Comparison of ENCODE assay signal across 1 cellular context in the genomic region with DNA sequence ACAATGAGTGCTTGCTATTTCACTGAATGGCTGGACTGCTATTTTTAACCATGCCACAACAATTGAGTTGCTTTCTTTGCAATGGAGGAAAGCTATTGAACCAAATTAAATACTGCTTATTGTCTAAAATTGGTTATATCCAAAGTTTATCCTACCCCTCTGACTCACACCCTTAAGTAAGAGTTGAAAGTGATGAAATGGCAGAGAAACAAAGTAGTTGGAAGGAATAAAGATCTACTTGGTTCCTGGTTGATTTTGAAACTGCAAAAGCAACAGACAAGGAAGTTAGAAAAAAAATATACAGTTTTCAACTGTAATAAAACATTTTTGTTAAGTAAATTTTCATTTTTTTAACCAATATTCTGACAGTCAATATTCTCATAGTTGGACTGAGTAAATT.
TF ChIP-seq lines count a peak whose summit lies in the region.

No MANE protein-coding gene starts in this region.

TF ChIP-seq in HepG2, 621 proteins besides CTCF, POLR2A, EP300 and RAD21 (continued from another document):
- TF ChIP-seq, protein P1, sequence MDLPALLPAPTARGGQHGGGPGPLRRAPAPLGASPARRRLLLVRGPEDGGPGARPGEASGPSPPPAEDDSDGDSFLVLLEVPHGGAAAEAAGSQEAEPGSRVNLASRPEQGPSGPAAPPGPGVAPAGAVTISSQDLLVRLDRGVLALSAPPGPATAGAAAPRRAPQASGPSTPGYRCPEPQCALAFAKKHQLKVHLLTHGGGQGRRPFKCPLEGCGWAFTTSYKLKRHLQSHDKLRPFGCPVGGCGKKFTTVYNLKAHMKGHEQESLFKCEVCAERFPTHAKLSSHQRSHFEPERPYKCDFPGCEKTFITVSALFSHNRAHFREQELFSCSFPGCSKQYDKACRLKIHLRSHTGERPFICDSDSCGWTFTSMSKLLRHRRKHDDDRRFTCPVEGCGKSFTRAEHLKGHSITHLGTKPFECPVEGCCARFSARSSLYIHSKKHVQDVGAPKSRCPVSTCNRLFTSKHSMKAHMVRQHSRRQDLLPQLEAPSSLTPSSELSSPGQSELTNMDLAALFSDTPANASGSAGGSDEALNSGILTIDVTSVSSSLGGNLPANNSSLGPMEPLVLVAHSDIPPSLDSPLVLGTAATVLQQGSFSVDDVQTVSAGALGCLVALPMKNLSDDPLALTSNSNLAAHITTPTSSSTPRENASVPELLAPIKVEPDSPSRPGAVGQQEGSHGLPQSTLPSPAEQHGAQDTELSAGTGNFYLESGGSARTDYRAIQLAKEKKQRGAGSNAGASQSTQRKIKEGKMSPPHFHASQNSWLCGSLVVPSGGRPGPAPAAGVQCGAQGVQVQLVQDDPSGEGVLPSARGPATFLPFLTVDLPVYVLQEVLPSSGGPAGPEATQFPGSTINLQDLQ (CRISPR knock-in tag; IDR thresholded peaks at IDR 0.05), result no peak
- TF ChIP-seq CEBPB (IDR thresholded peaks at IDR 0.05; ENCODE audit: borderline replicate concordance, low read depth, low read length), result peak; percentile 41; the same call in 1 of the 2 replicates
